10 cellular contexts compared by ENCODE assay signal in the genomic region with DNA sequence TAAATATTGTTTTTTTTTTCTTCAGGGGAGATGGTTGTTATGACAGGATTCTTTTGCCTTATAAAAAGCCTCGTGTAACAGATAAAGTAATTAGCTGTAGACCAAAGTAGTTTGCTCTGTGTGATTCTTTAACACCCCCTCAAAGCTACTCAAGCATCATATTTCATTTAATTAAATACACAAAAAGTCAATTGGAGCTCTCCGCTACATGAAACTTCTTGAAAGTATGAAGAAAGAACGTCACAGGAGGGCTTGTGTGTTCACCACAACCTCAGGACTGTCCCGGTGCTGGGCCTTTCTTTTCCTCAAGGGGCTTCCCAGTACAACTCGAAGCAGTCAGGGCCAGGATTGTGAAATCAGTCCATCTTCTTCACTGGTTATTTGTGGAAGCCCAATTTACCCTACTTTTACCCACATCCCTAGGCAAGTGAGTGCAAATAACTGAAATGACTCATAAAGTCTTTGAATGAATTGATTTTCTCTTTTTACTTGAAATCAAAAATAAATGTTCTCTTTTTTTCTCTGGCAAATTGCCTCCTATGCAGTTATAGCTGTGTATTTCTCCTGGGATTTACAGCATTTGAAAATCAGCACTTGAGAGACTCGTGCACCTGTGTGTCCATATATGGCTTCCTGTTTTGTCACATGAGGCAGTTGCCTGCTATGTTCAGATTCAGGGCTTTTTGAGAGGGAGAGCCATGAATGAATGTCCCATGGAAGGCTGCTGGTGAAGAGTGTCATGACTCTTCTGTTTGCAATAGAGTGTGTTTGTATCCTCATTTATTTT.
DNase-seq lines count a peak whose midpoint lies in the region; ATAC-seq lines count a peak whose summit lies in the region.
"Had no signal": no experiment of that assay in that cellular context is flagged by ENCODE, and none has a peak within 500 bp of the region (broad histone marks: within the 10 kb centered on the region; RNA-seq: fewer than 3 reads in every experiment).

No MANE protein-coding gene starts in this region.

- no peak overlapping the region for H3K27ac Mint-ChIP-seq in effector memory CD8-positive, alpha-beta T cell

- H3K4me1 Mint-ChIP-seq in effector memory CD8-positive, alpha-beta T cell (ENCODE audit: low read depth in 2 of 2) = no peaks in the 10 kb centered on the region

- no peaks in the 10 kb centered on the region for H3K27me3 Mint-ChIP-seq in effector memory CD8-positive, alpha-beta T cell

- H3K36me3 Mint-ChIP-seq in effector memory CD8-positive, alpha-beta T cell (ENCODE audit: insufficient read depth) = no peaks in the 10 kb centered on the region

- H3K4me3 Mint-ChIP-seq in effector memory CD8-positive, alpha-beta T cell = no peak overlapping the region

- peaks cover 0 to 3% of the 10 kb centered on the region in 2 donors for H3K9me3 Mint-ChIP-seq in effector memory CD8-positive, alpha-beta T cell

- DNase-seq in DMS79 treated with DMSO at 0.1 percent for 48 hours (lab: John Stamatoyannopoulos, UW) (peak; percentile 47), NCI-H510A (lab: John Stamatoyannopoulos, UW) (peak; percentile 17), midbrain (lab: John Stamatoyannopoulos, UW) (no peak), cerebellar nuclear complex (lab: John Stamatoyannopoulos, UW) (no peak), SKM-1 treated with dmso at 0.1 percent for 144 hours (lab: John Stamatoyannopoulos, UW; ENCODE audit: unreplicated experiment) (no peak)
- DNase-seq in effector memory CD8-positive, alpha-beta T cell = no peak
- DNase-seq: C1 segment of cervical spinal cord; stimulated activated CD4-positive, alpha-beta T cell treated with anti-CD3 and anti-CD28 coated beads, Interleukin-12 subunit alpha, Interleukin-12 subunit beta, amount 100 ng/mL, for 4 hours had no signal

- ATAC-seq in GM19463 (IDR thresholded peaks at IDR 0.05; ENCODE audit: unreplicated experiment) (peak; percentile 57), HG03097 (IDR thresholded peaks at IDR 0.05; ENCODE audit: low FRiP score, unreplicated experiment) (peak; percentile 62)
- no peak for ATAC-seq in effector memory CD8-positive, alpha-beta T cell (replicated peaks)

Comparison
In these comparisons a context has a peak if more than half of its experiments do, and no peak if none do; other contexts are left out.
1. DNase-seq: peak in DMS79 treated with DMSO at 0.1 percent for 48 hours (single experiment) and NCI-H510A (single experiment); none in midbrain (single experiment), cerebellar nuclear complex (0 of 2), effector memory CD8-positive, alpha-beta T cell (0 of 3) and SKM-1 treated with dmso at 0.1 percent for 144 hours (single experiment).